In genomic region chr3:5456199-5456598, GRCh38 we compare ENCODE assay signal across 22 cellular contexts.
A peak's percentile ranks its signal among the peaks of the same experiment; 100 is the strongest.
DNase-seq lines count a peak whose midpoint lies in the region; ATAC-seq lines count a peak whose summit lies in the region.
"Had no signal": no experiment of that assay in that cellular context is flagged by ENCODE, and none has a peak within 500 bp of the region (broad histone marks: within the 10 kb centered on the region; RNA-seq: fewer than 3 reads in every experiment).

No MANE protein-coding gene starts in this region.

- peak; percentile 76 for ATAC-seq in GM18508 (IDR thresholded peaks at IDR 0.05; ENCODE audit: insufficient read depth, unreplicated experiment)
- ATAC-seq in GM19463 (IDR thresholded peaks at IDR 0.05; ENCODE audit: unreplicated experiment) = peak; percentile 92
- peak; percentile 99 for ATAC-seq in HG02884 (IDR thresholded peaks at IDR 0.05; ENCODE audit: unreplicated experiment)
- ATAC-seq in HG03520 (IDR thresholded peaks at IDR 0.05; ENCODE audit: unreplicated experiment) = peak; percentile 87
- ATAC-seq: activated CD4-positive, CD25-positive, alpha-beta regulatory T cell treated with anti-CD3 and anti-CD28 coated beads, Interleukin-2, amount 50 U/mL, for 24 hours; heart right ventricle had no signal

- no peak for DNase-seq in effector CD8-positive, alpha-beta T cell (lab: John Stamatoyannopoulos, UW)
- no peak for DNase-seq in NCI-H1436 treated with DMSO at 0.1 percent for 48 hours (lab: John Stamatoyannopoulos, UW)
- DNase-seq in NCI-H2196 treated with DMSO at 0.1 percent for 48 hours (lab: John Stamatoyannopoulos, UW; ENCODE audit: unreplicated experiment) = no peak
- no peak for DNase-seq in activated gamma-delta T cell treated with Interleukin-2 at 50 U/mL for 16 hours
- DNase-seq: aorta; CD4-positive, alpha-beta memory T cell; cerebellar nuclear complex; DMS79; heart right ventricle; KG1; NCI-H1105; NCI-H2171; NCI-H774; ovary; stimulated activated CD4-positive, alpha-beta T cell treated with anti-CD3 and anti-CD28 coated beads, Interleukin-2, amount 100 ng/mL, for 24 hours; substantia nigra; T-helper 9 cell had no signal
